18 cellular contexts compared by ENCODE assay signal in the genomic region with DNA sequence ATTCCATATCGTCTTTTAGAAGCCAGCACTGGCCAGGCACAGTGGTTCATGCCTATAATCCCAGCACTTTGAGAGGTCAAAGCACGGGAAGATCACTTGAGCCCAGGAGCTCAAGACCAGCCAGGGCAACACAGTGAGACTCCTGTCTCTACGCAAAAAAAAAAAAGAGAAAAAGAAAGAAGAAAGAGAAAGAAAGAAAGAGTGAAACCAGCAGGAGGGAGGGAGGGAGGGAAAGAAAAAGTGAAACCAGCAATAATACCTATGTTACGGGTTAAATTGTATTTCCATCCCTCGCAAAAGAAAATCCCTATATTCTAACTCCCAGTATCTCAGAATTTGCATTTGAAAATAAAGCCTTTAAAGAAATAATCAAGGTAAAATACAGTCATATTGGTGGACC. TPM values are rescaled to one million over a fixed set of nuclear protein-coding genes. Genes with fewer than 3 reads are reported as not detected.
A peak's percentile ranks its signal among the peaks of the same experiment; 100 is the strongest.
DNase-seq lines count a peak whose midpoint lies in the region; ATAC-seq lines count a peak whose summit lies in the region.
"Had no signal": no experiment of that assay in that cellular context is flagged by ENCODE, and none has a peak within 500 bp of the region (broad histone marks: within the 10 kb centered on the region; RNA-seq: fewer than 3 reads in every experiment).

No MANE protein-coding gene starts in this region.

- no peak for ATAC-seq in stimulated activated naive CD8-positive, alpha-beta T cell treated with anti-CD3 and anti-CD28 coated beads, Interleukin-15, Interleukin-2, amounts not matched to agents 100 U/mL and 50 U/mL, for 24 hours
- no peak for ATAC-seq in central memory CD8-positive, alpha-beta T cell (replicated peaks; ENCODE audit: extremely low read depth, poor library complexity, severe bottlenecking)
- no peak for ATAC-seq in HG03469 (IDR thresholded peaks at IDR 0.05; ENCODE audit: unreplicated experiment)
- ATAC-seq: left cardiac atrium had no signal

- H3K27me3 Mint-ChIP-seq in stimulated activated naive CD8-positive, alpha-beta T cell treated with anti-CD3 and anti-CD28 coated beads, Interleukin-15, Interleukin-2, amounts not matched to agents 100 ng/mL and 50 ng/mL, for 24 hours: no peaks in the 10 kb centered on the region
- no peaks in the 10 kb centered on the region for H3K27me3 Mint-ChIP-seq in T-helper 1 cell treated with Interleukin-12 subunit alpha and Interleukin-12 subunit beta and Interleukin-4 antibody, amounts not matched to agents 30 μg/mL and 1 μg/mL, for 36 hours (ENCODE audit: low read depth)
- no peaks in the 10 kb centered on the region for H3K27me3 Mint-ChIP-seq in central memory CD8-positive, alpha-beta T cell
- H3K27me3 Mint-ChIP-seq: brain had no signal

- peak overlapping the region; percentile 77 for H3K27ac Mint-ChIP-seq in stimulated activated naive CD8-positive, alpha-beta T cell treated with anti-CD3 and anti-CD28 coated beads, Interleukin-15, Interleukin-2, amounts not matched to agents 100 ng/mL and 50 ng/mL, for 24 hours
- peak overlapping the region; percentile 61 for H3K27ac Mint-ChIP-seq in T-helper 1 cell treated with Interleukin-12 subunit alpha and Interleukin-12 subunit beta and Interleukin-4 antibody, amounts not matched to agents 30 μg/mL and 1 μg/mL, for 36 hours
- peak overlapping the region; percentile 38 for H3K27ac Mint-ChIP-seq in central memory CD8-positive, alpha-beta T cell (ENCODE audit: low read depth)
- H3K27ac Mint-ChIP-seq: brain, nephron progenitor cell had no signal

- peaks cover 46% of the 10 kb centered on the region for H3K36me3 Mint-ChIP-seq in stimulated activated naive CD8-positive, alpha-beta T cell treated with anti-CD3 and anti-CD28 coated beads, Interleukin-15, Interleukin-2, amounts not matched to agents 100 ng/mL and 50 ng/mL, for 24 hours (ENCODE audit: low read depth)
- H3K36me3 Mint-ChIP-seq in T-helper 1 cell treated with Interleukin-12 subunit alpha and Interleukin-12 subunit beta and Interleukin-4 antibody, amounts not matched to agents 30 μg/mL and 1 μg/mL, for 36 hours (ENCODE audit: low read depth): peaks cover 16% of the 10 kb centered on the region
- peaks cover 5% of the 10 kb centered on the region for H3K36me3 Mint-ChIP-seq in central memory CD8-positive, alpha-beta T cell (ENCODE audit: insufficient read depth)

- no peaks in the 10 kb centered on the region for H3K9me3 Mint-ChIP-seq in stimulated activated naive CD8-positive, alpha-beta T cell treated with anti-CD3 and anti-CD28 coated beads, Interleukin-15, Interleukin-2, amounts not matched to agents 100 ng/mL and 50 ng/mL, for 24 hours
- H3K9me3 Mint-ChIP-seq in T-helper 1 cell treated with Interleukin-12 subunit alpha and Interleukin-12 subunit beta and Interleukin-4 antibody, amounts not matched to agents 30 μg/mL and 1 μg/mL, for 36 hours: peaks cover 4% of the 10 kb centered on the region
- no peaks in the 10 kb centered on the region for H3K9me3 Mint-ChIP-seq in central memory CD8-positive, alpha-beta T cell

- H3K4me1 Mint-ChIP-seq in stimulated activated naive CD8-positive, alpha-beta T cell treated with anti-CD3 and anti-CD28 coated beads, Interleukin-15, Interleukin-2, amounts not matched to agents 100 ng/mL and 50 ng/mL, for 24 hours (ENCODE audit: low read depth): peaks cover 92% of the 10 kb centered on the region
- peaks cover 36% of the 10 kb centered on the region for H3K4me1 Mint-ChIP-seq in T-helper 1 cell treated with Interleukin-12 subunit alpha and Interleukin-12 subunit beta and Interleukin-4 antibody, amounts not matched to agents 30 μg/mL and 1 μg/mL, for 36 hours (ENCODE audit: low read depth)
- peaks cover 90% of the 10 kb centered on the region for H3K4me1 Mint-ChIP-seq in central memory CD8-positive, alpha-beta T cell
- H3K4me1 Mint-ChIP-seq: nephron progenitor cell had no signal

- H3K4me3 Mint-ChIP-seq in stimulated activated naive CD8-positive, alpha-beta T cell treated with anti-CD3 and anti-CD28 coated beads, Interleukin-15, Interleukin-2, amounts not matched to agents 100 ng/mL and 50 ng/mL, for 24 hours: peak overlapping the region; percentile 71
- H3K4me3 Mint-ChIP-seq in T-helper 1 cell treated with Interleukin-12 subunit alpha and Interleukin-12 subunit beta and Interleukin-4 antibody, amounts not matched to agents 30 μg/mL and 1 μg/mL, for 36 hours: peak overlapping the region; percentile 76
- peak overlapping the region; percentile 29 for H3K4me3 Mint-ChIP-seq in central memory CD8-positive, alpha-beta T cell
- H3K4me3 Mint-ChIP-seq: brain, nephron progenitor cell had no signal

- DNase-seq in stimulated activated naive CD8-positive, alpha-beta T cell treated with anti-CD3 and anti-CD28 coated beads, Interleukin-15, Interleukin-2, amounts not matched to agents 100 U/mL and 50 U/mL, for 24 hours: no peak
- no peak for DNase-seq in central memory CD8-positive, alpha-beta T cell (ENCODE audit: low spot score in 2 of 2)
- DNase-seq in mucosa of gallbladder (ENCODE audit: low spot score): no peak
- DNase-seq in NCI-H2107 treated with DMSO at 0.1 percent for 48 hours (lab: John Stamatoyannopoulos, UW; ENCODE audit: unreplicated experiment): no peak
- DNase-seq: activated CD4-positive, CD25-positive, alpha-beta regulatory T cell; activated CD8-positive, alpha-beta memory T cell treated with anti-CD3 and anti-CD28 coated beads, Interleukin-2, amount 50 U/mL, for 48 hours; COR-L47; left cardiac atrium; NCI-H1105 treated with DMSO at 0.1 percent for 48 hours; NCI-H2107; NCI-H510A treated with DMSO at 0.1 percent for 48 hours; nephron progenitor cell; sigmoid colon; T1000 had no signal

RNA-seq across cellular contexts. Expression of gene COP1, which starts 10.4 kb away (rescaled TPM):
- 40.9 TPM for total RNA-seq in mucosa of gallbladder
